8 cellular contexts compared by ENCODE assay signal in the genomic region with DNA sequence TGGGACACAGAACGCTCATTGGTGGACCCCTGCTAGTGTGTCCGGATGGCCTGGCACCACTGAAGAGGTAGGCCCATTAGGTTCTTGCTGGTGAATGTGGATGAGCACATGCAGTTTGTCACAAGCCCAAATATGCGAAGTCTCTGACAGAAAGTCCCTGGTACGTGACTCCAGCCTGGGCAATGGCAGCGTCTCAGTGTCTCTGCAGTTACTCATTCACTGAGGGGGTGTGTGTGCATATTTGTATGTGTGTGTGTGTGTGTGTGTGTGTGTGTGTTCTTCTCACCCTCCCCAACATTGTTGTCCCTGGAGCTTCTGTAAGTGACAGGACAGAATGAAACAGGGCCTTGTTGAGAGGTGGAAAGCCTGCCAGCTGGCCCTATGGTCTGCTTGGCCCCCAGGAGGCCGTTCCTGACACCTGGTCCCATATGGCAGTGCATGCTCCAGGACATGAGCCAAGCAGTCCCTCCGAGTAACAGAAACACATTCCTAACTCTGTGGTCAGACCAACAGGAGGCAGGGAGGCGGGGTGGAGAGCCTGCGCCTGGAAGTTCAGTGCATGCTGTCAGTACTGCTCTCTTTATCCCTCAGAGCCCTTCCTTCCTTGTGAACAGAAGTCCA.
DNase-seq lines count a peak whose midpoint lies in the region; ATAC-seq, FAIRE-seq and TF ChIP-seq lines count a peak whose summit lies in the region.
"Had no signal": no experiment of that assay in that cellular context is flagged by ENCODE, and none has a peak within 500 bp of the region (broad histone marks: within the 10 kb centered on the region; RNA-seq: fewer than 3 reads in every experiment).

No MANE protein-coding gene starts in this region.

- intact Hi-C loops in posterior vena cava (cut with DNase I), result loop anchor here in 1 of 2 donors (5.0 kb wide), 1 partner anchor 233 kb away; no protein-coding TSS in a partner anchor

- H3K9me3 Mint-ChIP-seq in brain, result no peaks in the 10 kb centered on the region

- H3K4me1 Mint-ChIP-seq in brain, result peaks cover 36% of the 10 kb centered on the region

- DNase-seq in MG63 (peak; percentile 94), kidney epithelial cell (ENCODE audit: low read depth) (peak; percentile 81), urothelium cell line (ENCODE audit: low spot score) (peak; percentile 94), posterior vena cava (ENCODE audit: low spot score) (no peak), T-helper 2 cell (no peak)

- H3K27ac Mint-ChIP-seq in brain, result peak overlapping the region in 4 of 5 experiments; percentile 6 to 82 (median 58)

- H3K9me3 ChIP-seq in MG63, result no peaks in the 10 kb centered on the region
- H3K9me3 ChIP-seq: neutrophil had no signal

- no peaks in the 10 kb centered on the region for H3K36me3 Mint-ChIP-seq in brain

- peaks cover 10% of the 10 kb centered on the region for H3K27me3 Mint-ChIP-seq in brain

- H3K27me3 ChIP-seq in MG63 (no peaks in the 10 kb centered on the region), kidney epithelial cell (ENCODE audit: control insufficient read depth, insufficient read depth, low read length) (no peaks in the 10 kb centered on the region)
- H3K27me3 ChIP-seq: neutrophil had no signal

- no peak for TF ChIP-seq CTCF in brain (conservative IDR thresholded peaks at IDR 0.05)
- no peak for TF ChIP-seq CTCF in kidney epithelial cell (IDR thresholded peaks at IDR 0.05; ENCODE audit: insufficient read depth, low read length, poor library complexity, severe bottlenecking)

- no peak for FAIRE-seq in urothelium cell line (lab: Jason Lieb, UNC)

- no peak for ATAC-seq in GM19328 (IDR thresholded peaks at IDR 0.05; ENCODE audit: unreplicated experiment)

- H3K4me3 Mint-ChIP-seq in brain, result no peak overlapping the region

- H3K4me3 ChIP-seq in MG63 (no peak overlapping the region), kidney epithelial cell (ENCODE audit: low read depth, low read length) (no peak overlapping the region)

- H3K36me3 ChIP-seq in MG63, result no peaks in the 10 kb centered on the region
- H3K36me3 ChIP-seq in kidney epithelial cell (ENCODE audit: control insufficient read depth, insufficient read depth, low read length), result no peaks in the 10 kb centered on the region
- H3K36me3 ChIP-seq: neutrophil had no signal

Comparison
In these comparisons a context has a peak if more than half of its experiments do, and no peak if none do; other contexts are left out.
1. DNase-seq: peak in MG63 (single experiment), kidney epithelial cell (single experiment) and urothelium cell line (single experiment); none in posterior vena cava (single experiment) and T-helper 2 cell (0 of 5).